12 cellular contexts compared by ENCODE assay signal in the genomic region with DNA sequence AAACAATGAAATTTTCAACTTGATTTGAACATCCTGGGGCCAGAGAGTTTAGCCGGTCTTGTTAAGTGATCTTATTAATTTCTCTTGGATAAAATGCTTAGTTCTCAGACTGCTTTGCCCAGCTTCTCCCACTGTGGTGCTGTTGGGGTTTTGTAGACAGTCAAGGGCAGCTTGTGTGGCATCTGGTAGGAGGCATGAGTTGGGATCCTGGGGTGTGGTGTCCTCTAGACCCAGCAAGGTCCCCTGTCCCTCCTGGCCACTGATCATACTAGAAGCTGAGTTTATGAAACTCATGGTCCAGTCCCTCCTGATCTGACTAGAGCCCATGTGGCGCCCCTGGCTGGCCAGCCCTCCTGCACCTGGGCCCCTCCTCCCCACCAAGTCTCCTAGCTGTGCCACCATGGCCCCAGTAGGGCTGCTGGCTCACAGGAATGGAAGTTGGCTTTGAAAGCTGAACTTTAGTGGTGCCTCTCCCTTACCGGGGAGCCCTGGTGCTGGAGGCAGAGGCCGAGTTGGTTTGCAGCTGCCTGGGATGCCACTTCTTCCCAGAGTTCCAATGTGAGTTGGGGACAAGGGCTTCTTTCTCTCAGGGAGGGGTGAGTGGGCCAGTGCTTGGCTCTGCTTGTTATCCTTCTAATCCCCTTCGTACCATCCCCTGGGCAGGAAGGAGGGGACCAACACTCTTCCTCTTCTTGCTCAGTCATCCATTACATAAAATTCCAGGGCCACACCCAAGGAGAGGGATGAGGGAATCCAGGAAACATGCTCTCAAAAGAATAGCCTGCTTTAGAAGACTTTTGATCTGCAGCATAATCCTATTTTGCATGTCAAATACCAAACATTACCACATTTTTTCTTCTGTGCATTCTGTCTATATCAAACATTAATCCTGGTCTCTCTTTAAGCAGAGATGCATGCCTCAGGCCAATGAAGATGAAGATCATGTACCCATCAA. TPM values are rescaled to one million over a fixed set of nuclear protein-coding genes. Genes with fewer than 3 reads are reported as not detected.
DNase-seq lines count a peak whose midpoint lies in the region; ATAC-seq and TF ChIP-seq lines count a peak whose summit lies in the region.
"Had no signal": no experiment of that assay in that cellular context is flagged by ENCODE, and none has a peak within 500 bp of the region (broad histone marks: within the 10 kb centered on the region; RNA-seq: fewer than 3 reads in every experiment).

No MANE protein-coding gene starts in this region.

- TF ChIP-seq POLR2A in uterus (IDR thresholded peaks at IDR 0.05) = no peak

- H4K20me1 ChIP-seq in mammary epithelial cell (ENCODE audit: insufficient read depth, low read length) = no peaks in the 10 kb centered on the region

- H3K9me3 ChIP-seq in heart right ventricle = no peaks in the 10 kb centered on the region
- no peaks in the 10 kb centered on the region for H3K9me3 ChIP-seq in mammary epithelial cell (replicated peaks; ENCODE audit: insufficient read depth, low read length)
- no peaks in the 10 kb centered on the region for H3K9me3 ChIP-seq in mucosa of stomach (ENCODE audit: control insufficient read depth, low read length)
- H3K9me3 ChIP-seq in uterus = no peaks in the 10 kb centered on the region
- H3K9me3 ChIP-seq: left lung, neutrophil, thoracic aorta had no signal

- CTCF ChIA-PET in mammary epithelial cell (lab: Charles Lee; ENCODE audit: low non-redundant PET) = no interaction called here

- no peak overlapping the region for H3K4me3 ChIP-seq in heart right ventricle
- no peak overlapping the region for H3K4me3 ChIP-seq in mammary epithelial cell (replicated peaks in 1 of 3; ENCODE audit: insufficient read depth in 1 of 3, low read depth in 2 of 3, low read length in 3 of 3)
- no peak overlapping the region for H3K4me3 ChIP-seq in mucosa of stomach (ENCODE audit: low read length)
- H3K4me3 ChIP-seq in uterus = no peak overlapping the region
- H3K4me3 ChIP-seq: left lung, SK-N-MC, thoracic aorta had no signal

- H2AFZ ChIP-seq in mammary epithelial cell (ENCODE audit: low read depth, low read length) = peak overlapping the region; percentile 60

- H3K36me3 ChIP-seq in heart right ventricle (no peaks in the 10 kb centered on the region), mammary epithelial cell (ENCODE audit: insufficient read depth, low read length) (no peaks in the 10 kb centered on the region), mucosa of stomach (ENCODE audit: control insufficient read depth, insufficient read depth, low read length) (no peaks in the 10 kb centered on the region), uterus (no peaks in the 10 kb centered on the region)
- H3K36me3 ChIP-seq: left lung, neutrophil, thoracic aorta had no signal

- ATAC-seq in heart right ventricle (peak in 1 of 8 donors; percentile 17), left cardiac atrium (no peak), GM19463 (IDR thresholded peaks at IDR 0.05; ENCODE audit: unreplicated experiment) (no peak), HG02571 (IDR thresholded peaks at IDR 0.05; ENCODE audit: unreplicated experiment) (no peak), GM21576 (IDR thresholded peaks at IDR 0.05; ENCODE audit: unreplicated experiment) (no peak)

- H3K79me2 ChIP-seq in mammary epithelial cell (ENCODE audit: insufficient read depth, low read length) = no peaks in the 10 kb centered on the region

- WGBS in heart right ventricle, 2 donors = 70 to 81% methylated on average over 5 of the region's 5 CpGs
- 62% methylated on average over 4 of the region's 5 CpGs for WGBS in mammary epithelial cell (ENCODE audit: low coverage, missing lambda C conversion rate)

- no TSS peak for BruUV-seq in mammary epithelial cell (replicated peaks; lab: Mats Ljungman, UMichigan)

- in situ Hi-C loops in mammary epithelial cell (cut with MboI; ENCODE audit: low sequenced_read_pairs in 2 of 2) = loop anchor here (5.0 to 25.0 kb wide), 3 partner anchors 397 to 732 kb away; partner anchors contain the start of gene ZFP36L2 (in 1 of the 2)

- no peak for DNase-seq in heart right ventricle
- no peak for DNase-seq in left cardiac atrium
- DNase-seq in mammary epithelial cell = no peak
- no peak for DNase-seq in uterus

- dilution Hi-C loops in mammary epithelial cell (cut with HindIII; ENCODE audit: low sequenced_read_pairs) = loop anchor here (5.0 to 10.0 kb wide), 5 partner anchors 52 to 392 kb away; no protein-coding TSS in a partner anchor

- no peak overlapping the region for H3K4me2 ChIP-seq in mammary epithelial cell (ENCODE audit: insufficient read depth, low read depth, low read length)

- TF ChIP-seq CTCF in heart right ventricle (IDR thresholded peaks at IDR 0.05) (no peak), mammary epithelial cell (conservative IDR thresholded peaks at IDR 0.05 in 1 of 2, IDR thresholded peaks at IDR 0.05 in 1 of 2; ENCODE audit: extremely low read depth in 1 of 2, insufficient read depth in 1 of 2, low read depth in 1 of 2, low read length in 2 of 2) (no peak), uterus (IDR thresholded peaks at IDR 0.05) (no peak)

- H3K9ac ChIP-seq in mammary epithelial cell (ENCODE audit: insufficient read depth, low read length) = no peak overlapping the region
- peak overlapping the region; percentile 4 for H3K9ac ChIP-seq in mucosa of stomach (ENCODE audit: low read length)

- intact Hi-C loops in heart right ventricle (cut with DNase I) = loop anchor here (1.0 to 10.0 kb wide), 16 partner anchors 107 to 775 kb away; partner anchors contain the start of gene ZFP36L2 (in 3 of the 10)
- intact Hi-C loops in left cardiac atrium (cut with DNase I) = loop anchor here (2.0 to 10.0 kb wide), 6 partner anchors 97 to 712 kb away; no protein-coding TSS in a partner anchor
- intact Hi-C loops in mammary epithelial cell (cut with micrococcal nuclease) = loop anchor here (1.0 kb wide), 2 partner anchors 192 to 399 kb away; no protein-coding TSS in a partner anchor
- intact Hi-C loops in uterus (cut with DNase I; ENCODE audit: low total_unique reads) = loop anchor here (5.0 to 10.0 kb wide), 2 partner anchors 95 to 397 kb away; partner anchors contain the start of gene ZFP36L2

- H3K27me3 ChIP-seq in heart right ventricle (no peaks in the 10 kb centered on the region), mammary epithelial cell (ENCODE audit: insufficient read depth, low read length) (no peaks in the 10 kb centered on the region), mucosa of stomach (ENCODE audit: control insufficient read depth, insufficient read depth, low read length) (no peaks in the 10 kb centered on the region), uterus (no peaks in the 10 kb centered on the region)
- H3K27me3 ChIP-seq: neutrophil had no signal

- H3K4me1 ChIP-seq in heart right ventricle (peaks cover 0 to 33% (median 27%) of the 10 kb centered on the region in 9 donors), mammary epithelial cell (ENCODE audit: insufficient read depth, low read length) (peaks cover 18% of the 10 kb centered on the region), mucosa of stomach (ENCODE audit: control insufficient read depth, insufficient read depth, low read length) (peaks cover 13% of the 10 kb centered on the region), uterus (no peaks in the 10 kb centered on the region)

- peak overlapping the region in 9 of 10 donors; percentile 8 to 68 (median 54) for H3K27ac ChIP-seq in heart right ventricle
- no peak overlapping the region for H3K27ac ChIP-seq in mammary epithelial cell (ENCODE audit: insufficient read depth, low read depth, low read length)
- H3K27ac ChIP-seq in uterus = peak overlapping the region; percentile 74 to 79
- H3K27ac ChIP-seq: left lung, neutrophil, SK-N-MC, thoracic aorta had no signal

RNA-seq across cellular contexts. Expression of gene HAAO, which starts 37.5 kb away (rescaled TPM):
- total RNA-seq in heart right ventricle = 1 to 10 TPM in 9 of 10 donors, under 1 TPM in 1; 0.80 to 5.0 (median 2.7) TPM
- 1 to 10 TPM; 2.0 to 6.4 TPM for polyA plus RNA-seq in heart right ventricle
- total RNA-seq in left cardiac atrium = 1 to 10 TPM; 2.5 to 3.4 TPM
- under 1 TPM in 1 of 2 donors, not detected in 1; 0.67 TPM for total RNA-seq in mammary epithelial cell
- polyA plus RNA-seq in mammary epithelial cell = not detected
- not detected for polyA minus RNA-seq in mammary epithelial cell
- total RNA-seq in uterus = 10 to 100 TPM in 3 of 4 donors, 1 to 10 TPM in 1; 3.1 to 25.1 (median 20.8) TPM
